Comparison of ENCODE assay signal across 30 cellular contexts in genomic region chr16:56815721-56816120, GRCh38. TPM values are rescaled to one million over a fixed set of nuclear protein-coding genes. Genes with fewer than 3 reads are reported as not detected.
A peak's percentile ranks its signal among the peaks of the same experiment; 100 is the strongest.
DNase-seq lines count a peak whose midpoint lies in the region; ATAC-seq, FAIRE-seq and TF ChIP-seq lines count a peak whose summit lies in the region.
"Had no signal": no experiment of that assay in that cellular context is flagged by ENCODE, and none has a peak within 500 bp of the region (broad histone marks: within the 10 kb centered on the region; RNA-seq: fewer than 3 reads in every experiment).

No MANE protein-coding gene starts in this region.

- H3K36me3 Mint-ChIP-seq in nephron (ENCODE audit: low read depth): peaks cover 5% of the 10 kb centered on the region
- peaks cover 5 to 6% (median 6%) of the 10 kb centered on the region in 3 donors for H3K36me3 Mint-ChIP-seq in immature natural killer cell

- peaks cover 68% of the 10 kb centered on the region for H3K4me1 ChIP-seq in A549

- TF ChIP-seq RAD21 in A549 (conservative IDR thresholded peaks at IDR 0.05 in 1 of 2, IDR thresholded peaks at IDR 0.05 in 1 of 2): no peak

- no peak for TF ChIP-seq POLR2A in A549 (IDR thresholded peaks at IDR 0.05; ENCODE audit: low read length)

- peak overlapping the region in 2 of 3 experiments; percentile 25 to 84 for H3K27ac Mint-ChIP-seq in nephron
- no peak overlapping the region for H3K27ac Mint-ChIP-seq in immature natural killer cell
- H3K27ac Mint-ChIP-seq: activated naive CD8-positive, alpha-beta T cell treated with anti-CD3 and anti-CD28 coated beads, Interleukin-2, amount 10 ng/mL, durations not matched to agents 7 days and 5 days; type B pancreatic cell had no signal

- CTCF ChIA-PET in A549 (lab: Yijun Ruan, JAX): interaction anchor here (1.0 to 8.0 kb wide), 8 partner anchors 8 to 135 kb away, joined by 3 to 55 read pairs (median 7); no protein-coding TSS in a partner anchor

- FAIRE-seq in A549 (lab: Jason Lieb, UNC): no peak

- no peaks in the 10 kb centered on the region for H3K9me3 ChIP-seq in A549

- H3K4me3 ChIP-seq in A549: no peak overlapping the region
- H3K4me3 ChIP-seq in LNCaP clone FGC (ENCODE audit: low read depth, low read length): no peak overlapping the region
- H3K4me3 ChIP-seq: SK-N-MC had no signal

- H3K4me3 Mint-ChIP-seq in nephron (no peak overlapping the region), immature natural killer cell (no peak overlapping the region)
- H3K4me3 Mint-ChIP-seq: activated naive CD8-positive, alpha-beta T cell treated with anti-CD3 and anti-CD28 coated beads, Interleukin-2, amount 10 ng/mL, durations not matched to agents 7 days and 5 days; type B pancreatic cell had no signal

- no peak for TF ChIP-seq EP300 in A549 (IDR thresholded peaks at IDR 0.05)

- H3K27ac ChIP-seq in A549: peak overlapping the region; percentile 86 to 87
- H3K27ac ChIP-seq: brain microvascular endothelial cell, RWPE1, SK-N-MC had no signal

- no peaks in the 10 kb centered on the region for H3K9me3 Mint-ChIP-seq in nephron
- no peaks in the 10 kb centered on the region for H3K9me3 Mint-ChIP-seq in immature natural killer cell
- H3K9me3 Mint-ChIP-seq: activated naive CD8-positive, alpha-beta T cell treated with anti-CD3 and anti-CD28 coated beads, Interleukin-2, amount 10 ng/mL, durations not matched to agents 7 days and 5 days; type B pancreatic cell had no signal

- peaks cover 13% of the 10 kb centered on the region for H3K4me1 Mint-ChIP-seq in nephron
- H3K4me1 Mint-ChIP-seq in immature natural killer cell: no peaks in the 10 kb centered on the region
- H3K4me1 Mint-ChIP-seq: activated naive CD8-positive, alpha-beta T cell treated with anti-CD3 and anti-CD28 coated beads, Interleukin-2, amount 10 ng/mL, durations not matched to agents 7 days and 5 days had no signal

- peak overlapping the region; percentile 83 for H3K4me2 ChIP-seq in A549

- no peak for DNase-seq in A549 (ENCODE audit: low read depth in 1 of 2, low spot score in 1 of 2)
- peak; percentile 52 for DNase-seq in LNCaP clone FGC (ENCODE audit: low read depth)
- peak; percentile 36 for DNase-seq in globus pallidus (ENCODE audit: low spot score)
- DNase-seq in left lobe of liver (ENCODE audit: low spot score): no peak
- no peak for DNase-seq in activated CD4-positive, alpha-beta T cell treated with anti-CD3 and anti-CD28 coated beads, Interleukin-2, amount 50 U/mL, for 4 hours
- no peak for DNase-seq in immature natural killer cell
- DNase-seq: activated CD4-positive, CD25-positive, alpha-beta regulatory T cell treated with anti-CD3 and anti-CD28 coated beads, Interleukin-2, amount 50 U/mL, for 72 hours; activated gamma-delta T cell; activated naive CD8-positive, alpha-beta T cell treated with anti-CD3 and anti-CD28 coated beads, Interleukin-2, amount 10 ng/mL, durations not matched to agents 7 days and 5 days; brain microvascular endothelial cell; DMS53; GF-D8; glutamatergic neuron; H7; KBM-7; kidney glomerular epithelial cell; mesendoderm; NCI-H1417; NCI-H2081; NCI-H2227 treated with DMSO at 0.1 percent for 48 hours; NCI-H526 treated with DMSO at 0.1 percent for 48 hours; stimulated activated CD4-positive, alpha-beta T cell treated with anti-CD3 and anti-CD28 coated beads, Interleukin-2, amount 100 ng/mL, for 24 hours had no signal

- no peaks in the 10 kb centered on the region for H3K27me3 Mint-ChIP-seq in nephron (ENCODE audit: low read depth)
- no peaks in the 10 kb centered on the region for H3K27me3 Mint-ChIP-seq in immature natural killer cell (ENCODE audit: low read depth in 3 of 3)
- H3K27me3 Mint-ChIP-seq: activated naive CD8-positive, alpha-beta T cell treated with anti-CD3 and anti-CD28 coated beads, Interleukin-2, amount 10 ng/mL, durations not matched to agents 7 days and 5 days; type B pancreatic cell had no signal

- ATAC-seq in A549: no peak
- no peak for ATAC-seq in left lobe of liver
- ATAC-seq in HG02678 (IDR thresholded peaks at IDR 0.05; ENCODE audit: unreplicated experiment): no peak

- no peak for TF ChIP-seq CTCF in A549 (IDR thresholded peaks at IDR 0.05)
- TF ChIP-seq CTCF in LNCaP clone FGC (IDR thresholded peaks at IDR 0.05; ENCODE audit: control insufficient read depth, extremely low read depth, insufficient read depth): no peak
- TF ChIP-seq CTCF in nephron (IDR thresholded peaks at IDR 0.05; ENCODE audit: unreplicated experiment in 3 of 3): no peak

- POLR2A ChIA-PET in A549 (lab: Yijun Ruan, JAX): interaction anchor here (1.4 kb wide), 1 partner anchor 116 kb away, joined by 5 read pairs; the partner anchor contains the start of gene HERPUD1

TF ChIP-seq in A549, 52 proteins besides CTCF, POLR2A, EP300 and RAD21:
- TF ChIP-seq EHF (CRISPR knock-in tag; IDR thresholded peaks at IDR 0.05) (no peak), HOXB5 (CRISPR knock-in tag; IDR thresholded peaks at IDR 0.05) (no peak), ZC3H11A (IDR thresholded peaks at IDR 0.05) (no peak), PHF8 (IDR thresholded peaks at IDR 0.05; ENCODE audit: borderline replicate concordance, low read depth) (no peak), CEBPB (IDR thresholded peaks at IDR 0.05) (no peak), RNF2 (IDR thresholded peaks at IDR 0.05; ENCODE audit: borderline replicate concordance, low read depth) (no peak), FOSB (CRISPR knock-in tag; IDR thresholded peaks at IDR 0.05) (no peak), ELK1 (IDR thresholded peaks at IDR 0.05; ENCODE audit: low read depth, low read length) (no peak), BHLHE40 (IDR thresholded peaks at IDR 0.05; ENCODE audit: low read depth, low read length) (no peak), MAZ (IDR thresholded peaks at IDR 0.05; ENCODE audit: borderline replicate concordance, low read depth, low read length) (no peak), SREBF2 (IDR thresholded peaks at IDR 0.05) (no peak), MAX (IDR thresholded peaks at IDR 0.05) (no peak), RFX5 (IDR thresholded peaks at IDR 0.05) (no peak), KDM5A (IDR thresholded peaks at IDR 0.05) (no peak), GATA3 (IDR thresholded peaks at IDR 0.05; ENCODE audit: borderline replicate concordance) (no peak), JUNB (IDR thresholded peaks at IDR 0.05) (no peak), ZSCAN20 (CRISPR knock-in tag; IDR thresholded peaks at IDR 0.05) (no peak), E2F6 (IDR thresholded peaks at IDR 0.05; ENCODE audit: borderline replicate concordance, low read depth) (no peak), NR3C1 (IDR thresholded peaks at IDR 0.05) (no peak)

RNA-seq across cellular contexts. Expression of gene SLC12A3, which starts 49.3 kb away (rescaled TPM):
- polyA plus RNA-seq in A549 (2011; rRNA removed): 0.01 and 0.09 TPM in 2 replicates
- polyA plus RNA-seq in A549 (2012; cell fraction: cytosol; rRNA removed): 0.05 and 0.06 TPM in 2 replicates
- 0.11 and 0.12 TPM in 2 replicates for polyA plus RNA-seq in A549 (2012; cell fraction: nucleus; rRNA removed)
- 0.08 TPM in 1 of 3 replicates, not detected in the others for polyA plus RNA-seq in A549 (2017; fragmentation: RNase III; extraction: RNeasy Plus Mini Kit Qiagen cat#74134 plus additional on column Dnase treatment)
- polyA minus RNA-seq in A549 (2011; rRNA and poly(A)+ RNA removed): 0.08 TPM in 1 of 2 replicates, not detected in the other
- total RNA-seq in left lobe of liver: not detected
- polyA plus RNA-seq in immature natural killer cell: under 1 TPM in 1 of 3 donors, not detected in 2; 0.51 TPM
- total RNA-seq: activated naive CD8-positive, alpha-beta T cell treated with anti-CD3 and anti-CD28 coated beads, Interleukin-2, amount 10 ng/mL, durations not matched to agents 7 days and 5 days; H7; HT-29; T-helper 1 cell treated with Interleukin-12 subunit alpha and Interleukin-12 subunit beta and Interleukin-4 antibody, amounts not matched to agents 30 ng/mL and 1 ng/mL, for 36 hours had no signal
- polyA plus RNA-seq: BJ had no signal

Comparison
In these comparisons a context has a peak if more than half of its experiments do, and no peak if none do; other contexts are left out.
1. DNase-seq: peak in LNCaP clone FGC (single experiment) and globus pallidus (single experiment); none in A549 (0 of 2), left lobe of liver (single experiment), activated CD4-positive, alpha-beta T cell treated with anti-CD3 and anti-CD28 coated beads, Interleukin-2, amount 50 U/mL, for 4 hours (0 of 2) and immature natural killer cell (0 of 3).
2. H3K27ac Mint-ChIP-seq: peak in nephron (2 of 3); none in immature natural killer cell (0 of 6).